ENCODE assay signal across 8 cellular contexts in genomic region chr11:107017104-107017432, GRCh38. TPM values are rescaled to one million over a fixed set of nuclear protein-coding genes. Genes with fewer than 3 reads are reported as not detected.
DNase-seq lines count a peak whose midpoint lies in the region; ATAC-seq lines count a peak whose summit lies in the region.

No MANE protein-coding gene starts in this region.

- peak overlapping the region; percentile 47 for H3K4me3 ChIP-seq in H7 (ENCODE audit: insufficient read depth, low read depth, low read length)
- peak overlapping the region; percentile 48 for H3K4me3 ChIP-seq in right cardiac atrium (ENCODE audit: low read length)
- H3K4me3 ChIP-seq in skeletal muscle satellite cell (ENCODE audit: low read length) = no peak overlapping the region

- peaks cover 35% of the 10 kb centered on the region for H3K27me3 Mint-ChIP-seq in activated T-helper 17 cell treated with anti-CD3 and anti-CD28 coated beads, Interleukin-2, amount 50 U/mL, for 72 hours

- H3K27ac ChIP-seq in right cardiac atrium (ENCODE audit: low read length) = no peak overlapping the region

- no peaks in the 10 kb centered on the region for H3K4me1 Mint-ChIP-seq in activated T-helper 17 cell treated with anti-CD3 and anti-CD28 coated beads, Interleukin-2, amount 50 U/mL, for 72 hours

- no peak for ATAC-seq in activated T-helper 17 cell treated with anti-CD3 and anti-CD28 coated beads, Interleukin-2, amount 50 U/mL, for 72 hours (replicated peaks)
- ATAC-seq in right cardiac atrium = no peak
- no peak for ATAC-seq in GM19328 (IDR thresholded peaks at IDR 0.05; ENCODE audit: unreplicated experiment)

- no peaks in the 10 kb centered on the region for H3K36me3 Mint-ChIP-seq in activated T-helper 17 cell treated with anti-CD3 and anti-CD28 coated beads, Interleukin-2, amount 50 U/mL, for 72 hours (ENCODE audit: low read depth)

- intact Hi-C loops in right cardiac atrium (cut with DNase I) = loop anchor here in 2 of 4 donors (10.0 kb wide), 1 partner anchor 292 kb away; no protein-coding TSS in a partner anchor

- DNase-seq in H7 (no peak), right cardiac atrium (no peak), cerebellar nuclear complex (lab: John Stamatoyannopoulos, UW) (no peak), D341Med (ENCODE audit: low spot score) (no peak), CD1c-positive myeloid dendritic cell (ENCODE audit: extremely low spot score) (no peak)

- WGBS in right cardiac atrium = 22% methylated on average over 3 of the region's 3 CpGs

- peaks cover 29% of the 10 kb centered on the region for H3K27me3 ChIP-seq in H7 (ENCODE audit: control insufficient read depth, insufficient read depth, low read length)
- no peaks in the 10 kb centered on the region for H3K27me3 ChIP-seq in right cardiac atrium (ENCODE audit: control insufficient read depth, insufficient read depth)
- H3K27me3 ChIP-seq in skeletal muscle satellite cell (ENCODE audit: control insufficient read depth, insufficient read depth, low read length) = peaks cover 60% of the 10 kb centered on the region

- peak overlapping the region; percentile 3 for H3K4me3 Mint-ChIP-seq in activated T-helper 17 cell treated with anti-CD3 and anti-CD28 coated beads, Interleukin-2, amount 50 U/mL, for 72 hours

- H3K4me1 ChIP-seq in right cardiac atrium (ENCODE audit: control insufficient read depth, insufficient read depth, low read length) (no peaks in the 10 kb centered on the region), skeletal muscle satellite cell (ENCODE audit: control insufficient read depth, insufficient read depth, low read length) (peaks cover 9% of the 10 kb centered on the region)

- no peak overlapping the region for H3K9ac ChIP-seq in skeletal muscle satellite cell (ENCODE audit: low read depth, low read length)

- peak overlapping the region; percentile 94 for H3K4me2 ChIP-seq in skeletal muscle satellite cell (ENCODE audit: low read length)

- H3K9me3 ChIP-seq in right cardiac atrium (ENCODE audit: control insufficient read depth, low read length) = no peaks in the 10 kb centered on the region
- no peaks in the 10 kb centered on the region for H3K9me3 ChIP-seq in skeletal muscle satellite cell (replicated peaks; ENCODE audit: low read length)

- H3K27ac Mint-ChIP-seq in activated T-helper 17 cell treated with anti-CD3 and anti-CD28 coated beads, Interleukin-2, amount 50 U/mL, for 72 hours = no peak overlapping the region

- no peaks in the 10 kb centered on the region for H3K36me3 ChIP-seq in H7 (replicated peaks; ENCODE audit: control insufficient read depth, insufficient read depth, low read length)
- H3K36me3 ChIP-seq in skeletal muscle satellite cell (ENCODE audit: insufficient read depth, low read length) = no peaks in the 10 kb centered on the region

- H3K9me3 Mint-ChIP-seq in activated T-helper 17 cell treated with anti-CD3 and anti-CD28 coated beads, Interleukin-2, amount 50 U/mL, for 72 hours = no peaks in the 10 kb centered on the region

RNA-seq across cellular contexts. Expression of gene GUCY1A2, which starts 1.2 kb away (rescaled TPM):
- 0.26 and 0.55 TPM in 2 replicates for total RNA-seq in H7 (2014; rRNA removed; shearing (Covaris generic))
- under 1 TPM; 0.06 to 0.08 TPM for total RNA-seq in activated T-helper 17 cell treated with anti-CD3 and anti-CD28 coated beads, Interleukin-2, amount 50 U/mL, for 72 hours
- 1 to 10 TPM; 1.8 to 9.0 (median 2.9) TPM for total RNA-seq in right cardiac atrium
- 0.43 TPM for polyA plus RNA-seq in right cardiac atrium
- total RNA-seq in skeletal muscle satellite cell (2012; rRNA removed) = 1.3 and 2.2 TPM in 2 replicates
